ENCODE assay signal across 1 cellular context in the genomic region with DNA sequence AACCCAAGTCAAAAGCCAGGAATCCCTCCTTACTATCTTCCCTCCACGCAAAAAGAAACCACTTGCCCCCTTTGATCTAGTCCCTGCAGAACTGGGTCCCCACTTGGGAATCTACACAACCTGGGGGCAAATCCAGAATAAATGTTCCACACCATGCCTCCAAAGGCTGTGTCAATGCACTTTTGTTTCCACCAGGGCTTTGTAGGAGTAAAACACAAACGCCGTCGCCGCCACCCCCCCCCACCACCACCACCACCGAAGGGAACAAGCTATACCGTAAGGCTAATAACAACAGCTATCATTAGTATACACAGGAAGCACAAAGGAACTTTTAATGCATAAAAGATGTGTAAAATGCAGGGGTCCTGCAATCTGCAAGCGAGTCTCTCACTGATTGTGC.
A peak's percentile ranks its signal among the peaks of the same experiment; 100 is the strongest.
TF ChIP-seq lines count a peak whose summit lies in the region.

No MANE protein-coding gene starts in this region.

TF ChIP-seq in K562, 482 proteins besides CTCF, POLR2A, EP300 and RAD21 (continued from another document):
- TF ChIP-seq ARID3A (IDR thresholded peaks at IDR 0.05; ENCODE audit: borderline replicate concordance, low read depth, low read length) (no peak), GTF3C2 (IDR thresholded peaks at IDR 0.05; ENCODE audit: borderline replicate concordance, extremely low read depth, insufficient read length) (no peak), ELF1 (tag; IDR thresholded peaks at IDR 0.05) (no peak), ETV1 (tag; conservative IDR thresholded peaks at IDR 0.05; ENCODE audit: low read depth) (no peak), ETS1 (conservative IDR thresholded peaks at IDR 0.05; ENCODE audit: control insufficient read depth, low read depth, low read length) (no peak), NR1H2 (CRISPR knock-in tag; IDR thresholded peaks at IDR 0.05) (no peak), TCF15 (CRISPR knock-in tag; IDR thresholded peaks at IDR 0.05) (no peak), VEZF1 (CRISPR knock-in tag; IDR thresholded peaks at IDR 0.05) (0 out of 2 replicates have a peak, but pooled peaks have one; percentile 13)
